Comparison of ENCODE assay signal across 20 cellular contexts in the genomic region with DNA sequence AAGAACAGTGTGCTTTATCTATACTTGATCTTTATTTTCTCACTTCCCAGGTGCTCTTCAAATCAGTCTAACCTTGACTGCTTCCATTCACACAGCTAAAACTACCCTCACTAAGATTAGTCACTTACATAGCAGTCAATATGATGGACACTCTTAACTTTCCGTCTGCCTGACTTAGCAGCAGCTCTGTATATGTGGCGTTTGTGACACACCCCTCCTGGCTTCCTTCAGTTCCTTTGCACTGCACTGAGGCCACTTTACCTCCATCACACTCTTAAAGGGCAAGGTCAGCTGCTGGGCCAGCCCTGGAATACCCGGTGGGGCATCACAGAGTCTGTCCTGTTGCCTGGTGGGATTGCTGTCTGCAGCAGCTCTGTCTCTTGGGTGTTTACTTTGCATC.
"Had no signal": no experiment of that assay in that cellular context is flagged by ENCODE, and none has a peak within 500 bp of the region (broad histone marks: within the 10 kb centered on the region; RNA-seq: fewer than 3 reads in every experiment).

No MANE protein-coding gene starts in this region.

- H3K9me3 Mint-ChIP-seq: brain; nephron; stimulated activated naive CD8-positive, alpha-beta T cell treated with anti-CD3 and anti-CD28 coated beads, Interleukin-15, Interleukin-2, amounts not matched to agents 100 ng/mL and 50 ng/mL, for 24 hours had no signal

- H3K4me1 ChIP-seq: foreskin keratinocyte, prostate gland, right atrium auricular region, tibial artery had no signal

- H3K4me3 Mint-ChIP-seq: brain; nephron; stimulated activated naive CD8-positive, alpha-beta T cell treated with anti-CD3 and anti-CD28 coated beads, Interleukin-15, Interleukin-2, amounts not matched to agents 100 ng/mL and 50 ng/mL, for 24 hours had no signal

- H3K4me2 ChIP-seq: hepatocyte had no signal

- DNase-seq: activated CD4-positive, alpha-beta T cell treated with anti-CD3 and anti-CD28 coated beads for 1 hour; activated gamma-delta T cell; activated naive CD4-positive, alpha-beta T cell treated with anti-CD3 and anti-CD28 coated beads, Interleukin-2, amount 50 U/mL, for 16 hours; activated T-cell treated with anti-CD3 and anti-CD28 coated beads for 4 hours; aorta; foreskin keratinocyte; left ventricle myocardium superior; mammary epithelial cell; midbrain; ovary; stimulated activated CD4-positive, alpha-beta T cell treated with anti-CD3 and anti-CD28 coated beads, Interleukin-4, amount 100 ng/mL, for 4 hours; T-helper 1 cell; tibial artery had no signal

- H3K4me1 Mint-ChIP-seq: nephron had no signal

- H3K36me3 ChIP-seq: neutrophil, ovary, prostate gland had no signal

- H2AFZ ChIP-seq: hepatocyte had no signal

- H3K79me2 ChIP-seq: hepatocyte had no signal

- H3K9me3 ChIP-seq: neutrophil, ovary, prostate gland, right atrium auricular region, tibial artery had no signal

- H3K27ac ChIP-seq: foreskin keratinocyte, hepatocyte, neutrophil, ovary, prostate gland, right atrium auricular region, tibial artery had no signal

- ATAC-seq: foreskin keratinocyte, left ventricle myocardium superior had no signal

- H3K27me3 ChIP-seq: foreskin keratinocyte, hepatocyte, neutrophil, ovary, right atrium auricular region, tibial artery had no signal

- H3K4me3 ChIP-seq: hepatocyte, ovary, prostate gland, right atrium auricular region, tibial artery had no signal

- H3K27ac Mint-ChIP-seq: brain; nephron; stimulated activated naive CD8-positive, alpha-beta T cell treated with anti-CD3 and anti-CD28 coated beads, Interleukin-15, Interleukin-2, amounts not matched to agents 100 ng/mL and 50 ng/mL, for 24 hours had no signal

- H3K27me3 Mint-ChIP-seq: stimulated activated naive CD8-positive, alpha-beta T cell treated with anti-CD3 and anti-CD28 coated beads, Interleukin-15, Interleukin-2, amounts not matched to agents 100 ng/mL and 50 ng/mL, for 24 hours had no signal
